ENCODE assay signal across 8 cellular contexts in genomic region chr7:2403014-2403717, GRCh38. TPM values are rescaled to one million over a fixed set of nuclear protein-coding genes. Genes with fewer than 3 reads are reported as not detected.
A peak's percentile ranks its signal among the peaks of the same experiment; 100 is the strongest.
DNase-seq lines count a peak whose midpoint lies in the region; ATAC-seq and TF ChIP-seq lines count a peak whose summit lies in the region.

Gene CHST12, plus strand, starts transcription at chr7:2403611. Its CDS starts 29,029 bp downstream, at chr7:2432640.

- peaks cover 2 to 9% of the 10 kb centered on the region in 2 donors for H3K4me1 ChIP-seq in esophagus (ENCODE audit: control insufficient read depth in 2 of 2, insufficient read depth in 2 of 2, low read length in 1 of 2)
- peaks cover 15 to 26% of the 10 kb centered on the region in 2 donors for H3K4me1 ChIP-seq in mucosa of rectum (ENCODE audit: control insufficient read depth in 2 of 2, insufficient read depth in 2 of 2, low read length in 2 of 2)

- peak within 1 kb of the TSS; percentile 57 to 65 for H3K9ac ChIP-seq in mucosa of rectum (ENCODE audit: low read depth in 1 of 2, low read length in 2 of 2)

- H3K27me3 ChIP-seq in esophagus (ENCODE audit: control insufficient read depth in 1 of 2, insufficient read depth in 2 of 2, low read length in 2 of 2) (no peaks in the 10 kb centered on the region), mucosa of rectum (ENCODE audit: control insufficient read depth in 2 of 2, insufficient read depth in 2 of 2, low read length in 2 of 2) (no peaks in the 10 kb centered on the region)

- in situ Hi-C loops in Caki2 (cut with HindIII; ENCODE audit: low pct_unique_long_range_greater_than_20kb, low sequenced_read_pairs) = no loop called here

- 1 to 2% methylated on average over 49 to 89 of the region's 89 CpGs for WGBS in esophagus, 2 donors

- peak; percentile 43 for ATAC-seq in GM21528 (IDR thresholded peaks at IDR 0.05; ENCODE audit: low FRiP score, unreplicated experiment)

- peak; percentile 87 for DNase-seq in Caki2 (ENCODE audit: low read depth)
- DNase-seq in Jurkat, Clone E6-1 (ENCODE audit: low read depth, low spot score) = peak; percentile 86
- DNase-seq in activated T-cell treated with anti-CD3 and anti-CD28 coated beads, Interleukin-2, amount 50 U/mL, for 48 hours = peak; percentile 93 to 96
- DNase-seq in stimulated activated CD8-positive, alpha-beta memory T cell treated with anti-CD3 and anti-CD28 coated beads, Interleukin-4, amount 100 ng/mL, for 24 hours (ENCODE audit: low read depth) = peak; percentile 92

- H3K4me3 ChIP-seq in Jurkat, Clone E6-1 (ENCODE audit: low read length) = peak within 1 kb of the TSS; percentile 84
- peak within 1 kb of the TSS; percentile 80 to 89 for H3K4me3 ChIP-seq in esophagus (ENCODE audit: low read depth in 1 of 2, low read length in 2 of 2)
- H3K4me3 ChIP-seq in mucosa of rectum (ENCODE audit: low read length in 2 of 2) = peak within 1 kb of the TSS; percentile 79 to 86

- no peaks in the 10 kb centered on the region for H3K36me3 ChIP-seq in esophagus (ENCODE audit: control insufficient read depth in 2 of 2, insufficient read depth in 2 of 2, low read length in 1 of 2)
- no peaks in the 10 kb centered on the region for H3K36me3 ChIP-seq in mucosa of rectum (ENCODE audit: control insufficient read depth in 2 of 2, insufficient read depth in 2 of 2, low read length in 2 of 2)

- H3K9me3 ChIP-seq in esophagus (ENCODE audit: control insufficient read depth in 2 of 2, insufficient read depth in 1 of 2, low read depth in 1 of 2, low read length in 1 of 2) (no peaks in the 10 kb centered on the region), mucosa of rectum (ENCODE audit: control insufficient read depth in 2 of 2, low read length in 2 of 2) (no peaks in the 10 kb centered on the region)

- H3K27ac ChIP-seq in esophagus (ENCODE audit: low read depth in 2 of 2, low read length in 1 of 2) = peak within 1 kb of the TSS; percentile 52 to 66
- peak within 1 kb of the TSS; percentile 29 to 63 for H3K27ac ChIP-seq in mucosa of rectum (ENCODE audit: low read depth in 2 of 2, low read length in 2 of 2)

TF ChIP-seq in PFSK-1, 5 proteins besides CTCF, POLR2A, EP300 and RAD21:
- peak; percentile 89; the same call in 1 of the 2 replicates for TF ChIP-seq TAF1 (IDR thresholded peaks at IDR 0.05; ENCODE audit: borderline replicate concordance, insufficient read depth, low read length)
- TF ChIP-seq SIN3A (IDR thresholded peaks at IDR 0.05; ENCODE audit: borderline replicate concordance, insufficient read depth, low read length) = 0 out of 2 replicates have a peak, but pooled peaks have one; percentile 43
- TF ChIP-seq POLR2AphosphoS5 (IDR thresholded peaks at IDR 0.05; ENCODE audit: low read depth, low read length) = peak; percentile 86
- TF ChIP-seq FOXP2 (optimal IDR thresholded peaks at IDR 0.05; ENCODE audit: borderline replicate concordance, extremely low read depth, extremely low read length, insufficient read depth) = peak; percentile 88
- no peak for TF ChIP-seq REST (IDR thresholded peaks at IDR 0.05; ENCODE audit: insufficient read depth in 1 of 2, low read depth in 2 of 2, low read length in 2 of 2)

RNA-seq across cellular contexts. Expression of gene CHST12, which starts in this region (rescaled TPM):
- 5.1 and 12.7 TPM in 2 replicates for total RNA-seq in Caki2 (2014; rRNA removed; shearing (Covaris generic); ENCODE audit: low replicate concordance)
- 17.7 TPM for polyA plus RNA-seq in Jurkat, Clone E6-1 (2012; ENCODE audit: insufficient read depth, insufficient read length)
- 37.7 TPM for polyA plus RNA-seq in PFSK-1 (2012; ENCODE audit: insufficient read length, low read depth)
- 1 to 10 TPM; 6.3 to 6.8 TPM for polyA plus RNA-seq in esophagus

Comparison
In these comparisons a context has a peak if more than half of its experiments do, and no peak if none do; other contexts are left out.
1. Peak in every context shown above with its lines: DNase-seq, ATAC-seq, H3K4me3 ChIP-seq and H3K27ac ChIP-seq.